17 cellular contexts compared by ENCODE assay signal in the genomic region with DNA sequence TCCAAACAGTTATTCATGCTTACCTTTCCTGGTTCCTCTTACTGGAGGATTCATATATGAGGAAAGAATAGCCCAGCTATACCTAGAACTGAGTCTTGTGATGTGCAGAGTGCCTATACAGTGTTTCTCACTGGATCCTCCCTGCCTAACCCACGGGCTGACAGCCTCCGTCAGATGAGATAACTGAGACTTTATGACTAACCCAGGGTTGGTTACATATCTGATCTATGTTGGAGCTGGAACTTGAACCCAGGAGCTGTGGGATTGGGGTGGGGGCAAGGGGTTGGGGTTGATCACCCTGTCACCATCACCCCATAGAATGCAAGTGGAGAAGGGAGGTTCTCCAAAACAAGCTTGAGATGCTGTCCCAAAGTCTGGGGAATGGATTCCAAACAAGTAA.
"Had no signal": no experiment of that assay in that cellular context is flagged by ENCODE, and none has a peak within 500 bp of the region (broad histone marks: within the 10 kb centered on the region; RNA-seq: fewer than 3 reads in every experiment).

No MANE protein-coding gene starts in this region.

- H3K36me3 ChIP-seq: gastrocnemius medialis, SJSA1, thoracic aorta had no signal

- ATAC-seq: activated CD4-positive, alpha-beta T cell treated with anti-CD3 and anti-CD28 coated beads for 36 hours; gastrocnemius medialis; natural killer cell had no signal

- H3K4me3 ChIP-seq: coronary artery, gastrocnemius medialis, heart right ventricle, SJSA1, thoracic aorta had no signal

- H3K4me3 Mint-ChIP-seq: activated CD4-positive, alpha-beta memory T cell treated with anti-CD3 and anti-CD28 coated beads, Interleukin-2, amount 10 ng/mL, durations not matched to agents 7 days and 5 days; activated CD4-positive, alpha-beta T cell treated with anti-CD3 and anti-CD28 coated beads for 36 hours; activated naive CD8-positive, alpha-beta T cell treated with anti-CD3 and anti-CD28 coated beads, Interleukin-2, amount 10 ng/mL, durations not matched to agents 7 days and 5 days; natural killer cell had no signal

- H3K27me3 Mint-ChIP-seq: activated CD4-positive, alpha-beta memory T cell treated with anti-CD3 and anti-CD28 coated beads, Interleukin-2, amount 10 ng/mL, durations not matched to agents 7 days and 5 days; activated CD4-positive, alpha-beta T cell treated with anti-CD3 and anti-CD28 coated beads for 36 hours; activated naive CD8-positive, alpha-beta T cell treated with anti-CD3 and anti-CD28 coated beads, Interleukin-2, amount 10 ng/mL, durations not matched to agents 7 days and 5 days had no signal

- H3K36me3 Mint-ChIP-seq: activated naive CD8-positive, alpha-beta T cell treated with anti-CD3 and anti-CD28 coated beads, Interleukin-2, amount 10 ng/mL, durations not matched to agents 7 days and 5 days; natural killer cell had no signal

- FAIRE-seq: islet of Langerhans had no signal

- DNase-seq: activated CD4-positive, alpha-beta memory T cell treated with anti-CD3 and anti-CD28 coated beads, Interleukin-2, amount 10 ng/mL, durations not matched to agents 7 days and 5 days; activated CD4-positive, alpha-beta T cell treated with anti-CD3 and anti-CD28 coated beads for 36 hours; activated gamma-delta T cell; activated naive CD8-positive, alpha-beta T cell treated with anti-CD3 and anti-CD28 coated beads, Interleukin-2, amount 10 ng/mL, durations not matched to agents 7 days and 5 days; activated T-cell treated with anti-CD3 and anti-CD28 coated beads, Interleukin-2, amount 50 U/mL, for 48 hours; effector memory CD4-positive, alpha-beta T cell; gastrocnemius medialis; natural killer cell; occipital lobe; stimulated activated CD4-positive, alpha-beta T cell treated with anti-CD3 and anti-CD28 coated beads, Interleukin-2, amount 100 ng/mL, for 24 hours; stimulated activated naive CD4-positive, alpha-beta T cell treated with Interleukin-2 at 50 U/mL for 16 hours; SW 1271 had no signal

- H3K27ac Mint-ChIP-seq: activated CD4-positive, alpha-beta memory T cell treated with anti-CD3 and anti-CD28 coated beads, Interleukin-2, amount 10 ng/mL, durations not matched to agents 7 days and 5 days; activated CD4-positive, alpha-beta T cell treated with anti-CD3 and anti-CD28 coated beads for 36 hours; activated naive CD8-positive, alpha-beta T cell treated with anti-CD3 and anti-CD28 coated beads, Interleukin-2, amount 10 ng/mL, durations not matched to agents 7 days and 5 days had no signal

- H3K9me3 Mint-ChIP-seq: activated CD4-positive, alpha-beta memory T cell treated with anti-CD3 and anti-CD28 coated beads, Interleukin-2, amount 10 ng/mL, durations not matched to agents 7 days and 5 days; activated naive CD8-positive, alpha-beta T cell treated with anti-CD3 and anti-CD28 coated beads, Interleukin-2, amount 10 ng/mL, durations not matched to agents 7 days and 5 days; natural killer cell had no signal

- H3K27ac ChIP-seq: coronary artery, gastrocnemius medialis, SJSA1, thoracic aorta had no signal

- H3K27me3 ChIP-seq: gastrocnemius medialis, heart right ventricle, SJSA1 had no signal

- H3K9me3 ChIP-seq: gastrocnemius medialis, heart right ventricle, SJSA1, thoracic aorta had no signal
